ENCODE assay signal across 10 cellular contexts in genomic region chr15:42123546-42123945, GRCh38. TPM values are rescaled to one million over a fixed set of nuclear protein-coding genes. Genes with fewer than 3 reads are reported as not detected.
"Had no signal": no experiment of that assay in that cellular context is flagged by ENCODE, and none has a peak within 500 bp of the region (broad histone marks: within the 10 kb centered on the region; RNA-seq: fewer than 3 reads in every experiment).

No MANE protein-coding gene starts in this region.

- H3K9me3 ChIP-seq: HAP-1 had no signal

- DNase-seq: GM23248, GOT3, H7, KBM-7 had no signal

- H3K4me3 Mint-ChIP-seq: IgD-negative memory B cell had no signal

- H3K9me3 Mint-ChIP-seq: IgD-negative memory B cell had no signal

- ATAC-seq: HCT116, HepG2 had no signal

- H3K4me3 ChIP-seq: GM23248, HAP-1 had no signal

- H3K27ac ChIP-seq: GM23248 had no signal

- H3K27ac Mint-ChIP-seq: IgD-negative memory B cell had no signal

- H3K36me3 Mint-ChIP-seq: IgD-negative memory B cell had no signal

- H3K36me3 ChIP-seq: HAP-1 had no signal

RNA-seq across cellular contexts. Expression of gene PLA2G4D, which starts 29.2 kb away (rescaled TPM):
- total RNA-seq: GM23248, H4, HT1080 had no signal

RNA-seq across cellular contexts. Expression of gene PLA2G4F, which starts 32.9 kb away (rescaled TPM):
- total RNA-seq: GM23248, H4, H7, HepG2, HT1080 had no signal
